In genomic region chr10:77164616-77165311, GRCh38 we compare ENCODE assay signal across 18 cellular contexts.
A peak's percentile ranks its signal among the peaks of the same experiment; 100 is the strongest.
DNase-seq lines count a peak whose midpoint lies in the region; ATAC-seq and TF ChIP-seq lines count a peak whose summit lies in the region.
"Had no signal": no experiment of that assay in that cellular context is flagged by ENCODE, and none has a peak within 500 bp of the region (broad histone marks: within the 10 kb centered on the region; RNA-seq: fewer than 3 reads in every experiment).

No MANE protein-coding gene starts in this region.

- H3K27me3 ChIP-seq in skeletal muscle satellite cell (ENCODE audit: control insufficient read depth, insufficient read depth, low read length), result no peaks in the 10 kb centered on the region

- H3K4me3 ChIP-seq in skeletal muscle satellite cell (ENCODE audit: low read length), result peak overlapping the region; percentile 10
- H3K4me3 ChIP-seq in OCI-LY7 (ENCODE audit: low read depth, low read length, poor library complexity, severe bottlenecking), result no peak overlapping the region
- H3K4me3 ChIP-seq: heart left ventricle had no signal

- H3K9ac ChIP-seq in skeletal muscle satellite cell (ENCODE audit: low read depth, low read length), result peak overlapping the region; percentile 75
- H3K9ac ChIP-seq: parathyroid adenoma had no signal

- H3K4me1 ChIP-seq in skeletal muscle satellite cell (ENCODE audit: control insufficient read depth, insufficient read depth, low read length) (peaks cover 46% of the 10 kb centered on the region), OCI-LY7 (ENCODE audit: insufficient read depth, low read length, poor library complexity, severe bottlenecking) (no peaks in the 10 kb centered on the region)
- H3K4me1 ChIP-seq: parathyroid adenoma had no signal

- no peaks in the 10 kb centered on the region for H3K79me2 ChIP-seq in OCI-LY7 (ENCODE audit: insufficient read depth, low read depth, low read length)
- H3K79me2 ChIP-seq: parathyroid adenoma had no signal

- intact Hi-C loops in OCI-LY7 (cut with micrococcal nuclease; ENCODE audit: unreplicated experiment), result no loop called here

- POLR2A ChIA-PET in OCI-LY7 (lab: Charles Lee), result interaction anchor here (0.7 kb wide), 1 partner anchor 1080 kb away, joined by 3 read pairs; no protein-coding TSS in a partner anchor

- no TSS peak for BruUV-seq in OCI-LY7 (replicated peaks; lab: Mats Ljungman, UMichigan)

- H3K27ac ChIP-seq in VCaP, result peak overlapping the region; percentile 43; the same call in 1 of the 2 replicates
- no peak overlapping the region for H3K27ac ChIP-seq in OCI-LY7 (ENCODE audit: low read depth, low read length, poor library complexity, severe bottlenecking)
- H3K27ac ChIP-seq: parathyroid adenoma, WERI-Rb-1 had no signal

- TF ChIP-seq CTCF in VCaP (conservative IDR thresholded peaks at IDR 0.05) (no peak), GM13977 (IDR thresholded peaks at IDR 0.05; ENCODE audit: extremely low read depth, insufficient read depth, missing control alignments) (no peak), OCI-LY7 (conservative IDR thresholded peaks at IDR 0.05; ENCODE audit: low read length) (no peak)

- in situ Hi-C loops in GM13977 (cut with MboI; ENCODE audit: low pct_unique_long_range_greater_than_20kb, low sequenced_read_pairs, unreplicated experiment), result no loop called here

- CTCF ChIA-PET in OCI-LY7 (lab: Charles Lee; ENCODE audit: unreplicated experiment), result interaction anchor here (0.6 kb wide), 1 partner anchor 1647 kb away, joined by 3 read pairs; no protein-coding TSS in a partner anchor

- no peaks in the 10 kb centered on the region for H3K9me2 ChIP-seq in OCI-LY7 (ENCODE audit: insufficient read depth, low read length)

- H3K9me3 ChIP-seq in skeletal muscle satellite cell (replicated peaks; ENCODE audit: low read length), result no peaks in the 10 kb centered on the region
- no peaks in the 10 kb centered on the region for H3K9me3 ChIP-seq in OCI-LY7 (ENCODE audit: low read length)
- H3K9me3 ChIP-seq: heart left ventricle had no signal

- H4K20me1 ChIP-seq in OCI-LY7 (ENCODE audit: insufficient read depth, low read length), result no peaks in the 10 kb centered on the region

- no peak overlapping the region for H2AFZ ChIP-seq in OCI-LY7 (ENCODE audit: low read length)

- H3K36me3 ChIP-seq in skeletal muscle satellite cell (ENCODE audit: insufficient read depth, low read length) (no peaks in the 10 kb centered on the region), OCI-LY7 (ENCODE audit: insufficient read depth, low read length) (no peaks in the 10 kb centered on the region)
- H3K36me3 ChIP-seq: heart left ventricle, WERI-Rb-1 had no signal

- H3K4me2 ChIP-seq in skeletal muscle satellite cell (ENCODE audit: low read length) (peak overlapping the region; percentile 62), OCI-LY7 (ENCODE audit: low read length) (no peak overlapping the region)

- ATAC-seq in GM21367 (IDR thresholded peaks at IDR 0.05; ENCODE audit: unreplicated experiment), result no peak
- no peak for ATAC-seq in HG02759 (IDR thresholded peaks at IDR 0.05; ENCODE audit: unreplicated experiment)
- ATAC-seq: activated naive CD8-positive, alpha-beta T cell treated with anti-CD3 and anti-CD28 coated beads, Interleukin-2, amount 50 U/mL, for 24 hours; stimulated activated memory B cell treated with anti-CD40 and anti-IgM and Interleukin-4, amounts not matched to agents 10 μg/mL and 1 μg/mL and 100 μg/mL, for 72 hours had no signal

- DNase-seq in HCEC 1CT (peak; percentile 71), foreskin melanocyte (peak; percentile 87), GM13977 (ENCODE audit: low spot score) (no peak), OCI-LY7 (ENCODE audit: low spot score) (no peak)
- DNase-seq: activated naive CD8-positive, alpha-beta T cell treated with anti-CD3 and anti-CD28 coated beads, Interleukin-2, amount 50 U/mL, for 24 hours; CD4-positive, CD25-positive, alpha-beta regulatory T cell; effector CD4-positive, alpha-beta T cell; heart left ventricle; NCI-H1436; NCI-H524 treated with DMSO at 0.1 percent for 48 hours; stimulated activated CD4-positive, alpha-beta T cell treated with anti-CD3 and anti-CD28 coated beads, Interleukin-2, amount 100 ng/mL, for 48 hours had no signal

Comparison
In these comparisons a context has a peak if more than half of its experiments do, and no peak if none do; other contexts are left out.
1. DNase-seq: peak in HCEC 1CT (single experiment) and foreskin melanocyte (single experiment); none in GM13977 (single experiment) and OCI-LY7 (single experiment).